ENCODE assay signal across 1 cellular context in genomic region chr17:50428831-50429424, GRCh38.
A peak's percentile ranks its signal among the peaks of the same experiment; 100 is the strongest.
TF ChIP-seq lines count a peak whose summit lies in the region.

No MANE protein-coding gene starts in this region.

TF ChIP-seq in HepG2, 621 proteins besides CTCF, POLR2A, EP300 and RAD21 (continued from another document and continues in another):
- no peak for TF ChIP-seq ZBTB40 (IDR thresholded peaks at IDR 0.05)
- no peak; the same call in 1 of the 2 replicates for TF ChIP-seq ZBTB40 (CRISPR knock-in tag; IDR thresholded peaks at IDR 0.05)
- no peak for TF ChIP-seq ZNF740 (CRISPR knock-in tag; IDR thresholded peaks at IDR 0.05)
- peak; percentile 98 for TF ChIP-seq TEAD3 (CRISPR knock-in tag; optimal IDR thresholded peaks at IDR 0.05; ENCODE audit: borderline replicate concordance)
- no peak for TF ChIP-seq PAWR (CRISPR knock-in tag; IDR thresholded peaks at IDR 0.05; ENCODE audit: borderline replicate concordance)
- TF ChIP-seq DMAP1 (CRISPR knock-in tag; IDR thresholded peaks at IDR 0.05) = peak; percentile 68; the same call in 1 of the 2 replicates
- TF ChIP-seq ZSCAN21 (CRISPR knock-in tag; IDR thresholded peaks at IDR 0.05; ENCODE audit: borderline replicate concordance) = peak; percentile 86; the same call in 1 of the 2 replicates
- no peak for TF ChIP-seq MATR3 (CRISPR knock-in tag; IDR thresholded peaks at IDR 0.05)
- peak; percentile 88; the same call in 1 of the 2 replicates for TF ChIP-seq ZNF556 (CRISPR knock-in tag; IDR thresholded peaks at IDR 0.05; ENCODE audit: borderline replicate concordance)
- peak; percentile 82; the same call in 1 of the 2 replicates for TF ChIP-seq SPEN (CRISPR knock-in tag; IDR thresholded peaks at IDR 0.05; ENCODE audit: low read depth)
- no peak for TF ChIP-seq ZNF180 (CRISPR knock-in tag; IDR thresholded peaks at IDR 0.05; ENCODE audit: borderline replicate concordance, low read depth)
- no peak for TF ChIP-seq PTBP1 (IDR thresholded peaks at IDR 0.05; ENCODE audit: low read depth, low read length, poor library complexity, severe bottlenecking)
- no peak for TF ChIP-seq NKX3-1 (CRISPR knock-in tag; IDR thresholded peaks at IDR 0.05)
- TF ChIP-seq ZNF543 (CRISPR knock-in tag; IDR thresholded peaks at IDR 0.05) = peak; percentile 93
- peak; percentile 62; the same call in 1 of the 2 replicates for TF ChIP-seq MXD3 (CRISPR knock-in tag; IDR thresholded peaks at IDR 0.05)
- TF ChIP-seq REL (CRISPR knock-in tag; conservative IDR thresholded peaks at IDR 0.05) = no peak
- peak; percentile 68; the same call in 1 of the 2 replicates for TF ChIP-seq MYC (CRISPR knock-in tag; IDR thresholded peaks at IDR 0.05; ENCODE audit: borderline replicate concordance)
- TF ChIP-seq PBX2 (CRISPR knock-in tag; IDR thresholded peaks at IDR 0.05) = peak; percentile 61
- TF ChIP-seq ATF3 (CRISPR knock-in tag; IDR thresholded peaks at IDR 0.05) = peak; percentile 62; the same call in 1 of the 2 replicates
- TF ChIP-seq FOXC1 (CRISPR knock-in tag; IDR thresholded peaks at IDR 0.05; ENCODE audit: borderline replicate concordance) = peak; percentile 85; the same call in 1 of the 2 replicates
- peak; percentile 24; the same call in 1 of the 2 replicates for TF ChIP-seq ZNF503 (CRISPR knock-in tag; IDR thresholded peaks at IDR 0.05)
- TF ChIP-seq PHF20 (CRISPR knock-in tag; IDR thresholded peaks at IDR 0.05) = peak; percentile 45; the same call in 1 of the 2 replicates
- TF ChIP-seq FOXP1 (IDR thresholded peaks at IDR 0.05) = peak; percentile 13; the same call in 1 of the 2 replicates
- peak; percentile 84 for TF ChIP-seq FOXP1 (CRISPR knock-in tag; IDR thresholded peaks at IDR 0.05)
- peak; percentile 58 for TF ChIP-seq ONECUT2 (CRISPR knock-in tag; IDR thresholded peaks at IDR 0.05)
- TF ChIP-seq HOXD1 (CRISPR knock-in tag; IDR thresholded peaks at IDR 0.05) = peak; percentile 60; the same call in 1 of the 2 replicates
- TF ChIP-seq ZNF773 (CRISPR knock-in tag; IDR thresholded peaks at IDR 0.05; ENCODE audit: borderline replicate concordance) = no peak
- peak; percentile 76 for TF ChIP-seq SP5 (CRISPR knock-in tag; IDR thresholded peaks at IDR 0.05; ENCODE audit: borderline replicate concordance, low read depth)
- TF ChIP-seq ZBTB38 (CRISPR knock-in tag; IDR thresholded peaks at IDR 0.05) = peak; percentile 50; the same call in 1 of the 2 replicates
- TF ChIP-seq BRCA1 (CRISPR knock-in tag; IDR thresholded peaks at IDR 0.05) = no peak
- peak; percentile 93 for TF ChIP-seq ZBTB25 (CRISPR knock-in tag; IDR thresholded peaks at IDR 0.05)
- peak; percentile 95 for TF ChIP-seq KDM6A (CRISPR knock-in tag; IDR thresholded peaks at IDR 0.05; ENCODE audit: low read depth)
- TF ChIP-seq ZNF564 (CRISPR knock-in tag; IDR thresholded peaks at IDR 0.05) = peak; percentile 70; the same call in 1 of the 2 replicates
- TF ChIP-seq HNF1A (IDR thresholded peaks at IDR 0.05; ENCODE audit: low read depth) = peak; percentile 67; the same call in 1 of the 2 replicates
- peak; percentile 86; the same call in 1 of the 2 replicates for TF ChIP-seq HNF1A (CRISPR knock-in tag; IDR thresholded peaks at IDR 0.05; ENCODE audit: borderline replicate concordance)
- TF ChIP-seq RXRB (CRISPR knock-in tag; IDR thresholded peaks at IDR 0.05; ENCODE audit: borderline replicate concordance) = peak; percentile 92
- peak; percentile 45; the same call in 1 of the 2 replicates for TF ChIP-seq FOXK2 (IDR thresholded peaks at IDR 0.05)
- peak; percentile 37; the same call in 1 of the 2 replicates for TF ChIP-seq ZNF678 (CRISPR knock-in tag; IDR thresholded peaks at IDR 0.05)
- TF ChIP-seq ZUFSP (CRISPR knock-in tag; IDR thresholded peaks at IDR 0.05; ENCODE audit: borderline replicate concordance) = no peak
- TF ChIP-seq FLYWCH1 (CRISPR knock-in tag; IDR thresholded peaks at IDR 0.05) = no peak
- no peak for TF ChIP-seq ZNF572 (CRISPR knock-in tag; IDR thresholded peaks at IDR 0.05)
